ENCODE assay signal across 16 cellular contexts in genomic region chr17:73588291-73589095, GRCh38. TPM values are rescaled to one million over a fixed set of nuclear protein-coding genes. Genes with fewer than 3 reads are reported as not detected.
DNase-seq lines count a peak whose midpoint lies in the region; ATAC-seq and TF ChIP-seq lines count a peak whose summit lies in the region.
"Had no signal": no experiment of that assay in that cellular context is flagged by ENCODE, and none has a peak within 500 bp of the region (broad histone marks: within the 10 kb centered on the region; RNA-seq: fewer than 3 reads in every experiment).

No MANE protein-coding gene starts in this region.

- H3K4me2 ChIP-seq in DOHH2 (ENCODE audit: low read length) = peak overlapping the region; percentile 99
- no peak overlapping the region for H3K4me2 ChIP-seq in PC-9

- BruUV-seq in PC-9 (replicated peaks; lab: Mats Ljungman, UMichigan) = no TSS peak

- peaks cover 6 to 72% (median 46%) of the 10 kb centered on the region in 4 donors for H3K4me1 Mint-ChIP-seq in CD4-positive, CD25-positive, alpha-beta regulatory T cell
- peaks cover 31% of the 10 kb centered on the region for H3K4me1 Mint-ChIP-seq in activated T-helper 2 cell treated with anti-CD3 and anti-CD28 coated beads, Interferon-gamma antibody, Interleukin-2, Interleukin-4, amounts not matched to agents 10 μg/mL and 5 μg/mL and 100 μg/mL, durations not matched to agents 14 hours and 24 hours and 36 hours (ENCODE audit: low read depth)

- H3K4me3 ChIP-seq in CD4-positive, CD25-positive, alpha-beta regulatory T cell (ENCODE audit: low read depth, low read length) = no peak overlapping the region
- H3K4me3 ChIP-seq in DOHH2 (ENCODE audit: low read length) (peak overlapping the region; percentile 80), PC-9 (no peak overlapping the region)
- H3K4me3 ChIP-seq: mucosa of descending colon, pancreas, skin epidermis, tibial artery had no signal

- H3K27me3 ChIP-seq in CD4-positive, CD25-positive, alpha-beta regulatory T cell (ENCODE audit: control insufficient read depth, insufficient read depth, low read length) = no peaks in the 10 kb centered on the region
- H3K27me3 ChIP-seq in DOHH2 (ENCODE audit: control insufficient read depth, low read length) (no peaks in the 10 kb centered on the region), PC-9 (ENCODE audit: insufficient read depth, low read depth) (peaks cover 98% of the 10 kb centered on the region)
- H3K27me3 ChIP-seq: pancreas had no signal

- H3K79me2 ChIP-seq in DOHH2 (ENCODE audit: control insufficient read depth, low read length) = no peaks in the 10 kb centered on the region
- H3K79me2 ChIP-seq in PC-9 (ENCODE audit: low read depth) = no peaks in the 10 kb centered on the region

- ATAC-seq in CD4-positive, CD25-positive, alpha-beta regulatory T cell (ENCODE audit: low read depth in 2 of 2) = no peak
- ATAC-seq in esophagus mucosa = peak; percentile 39
- ATAC-seq in GM18909 (IDR thresholded peaks at IDR 0.05; ENCODE audit: poor library complexity, unreplicated experiment) = no peak
- ATAC-seq: mucosa of descending colon, Panc1, pancreas had no signal

- no peaks in the 10 kb centered on the region for H3K36me3 Mint-ChIP-seq in CD4-positive, CD25-positive, alpha-beta regulatory T cell
- H3K36me3 Mint-ChIP-seq in activated T-helper 2 cell treated with anti-CD3 and anti-CD28 coated beads, Interferon-gamma antibody, Interleukin-2, Interleukin-4, amounts not matched to agents 10 μg/mL and 5 μg/mL and 100 μg/mL, durations not matched to agents 14 hours and 24 hours and 36 hours (ENCODE audit: low read depth) = no peaks in the 10 kb centered on the region

- no peaks in the 10 kb centered on the region for H3K36me3 ChIP-seq in CD4-positive, CD25-positive, alpha-beta regulatory T cell (ENCODE audit: control insufficient read depth, insufficient read depth, low read length)
- H3K36me3 ChIP-seq in DOHH2 (ENCODE audit: control insufficient read depth, low read length) (peaks cover 11% of the 10 kb centered on the region), PC-9 (ENCODE audit: low read depth) (no peaks in the 10 kb centered on the region)
- H3K36me3 ChIP-seq: pancreas, tibial artery had no signal

- H3K4me3 Mint-ChIP-seq in CD4-positive, CD25-positive, alpha-beta regulatory T cell = no peak overlapping the region
- no peak overlapping the region for H3K4me3 Mint-ChIP-seq in activated T-helper 2 cell treated with anti-CD3 and anti-CD28 coated beads, Interferon-gamma antibody, Interleukin-2, Interleukin-4, amounts not matched to agents 10 μg/mL and 5 μg/mL and 100 μg/mL, durations not matched to agents 14 hours and 24 hours and 36 hours (ENCODE audit: low read depth)

- H4K20me1 ChIP-seq in DOHH2 (ENCODE audit: control insufficient read depth, insufficient read depth, low read depth, low read length) (no peaks in the 10 kb centered on the region), PC-9 (ENCODE audit: insufficient read depth) (no peaks in the 10 kb centered on the region)

- H3K9me3 ChIP-seq in CD4-positive, CD25-positive, alpha-beta regulatory T cell (ENCODE audit: control insufficient read depth in 2 of 2, low read length in 2 of 2) = no peaks in the 10 kb centered on the region
- H3K9me3 ChIP-seq in DOHH2 (ENCODE audit: control insufficient read depth, insufficient read depth, low read length) (no peaks in the 10 kb centered on the region), PC-9 (ENCODE audit: insufficient read depth, low read depth) (no peaks in the 10 kb centered on the region)
- H3K9me3 ChIP-seq: mucosa of descending colon, pancreas, tibial artery had no signal

- no peak for DNase-seq in CD4-positive, CD25-positive, alpha-beta regulatory T cell
- DNase-seq in NCI-H82 treated with DMSO at 0.1 percent for 48 hours (lab: John Stamatoyannopoulos, UW; ENCODE audit: unreplicated experiment) = peak; percentile 81
- DNase-seq in PC-9 = no peak
- DNase-seq in activated T-helper 2 cell treated with anti-CD3 and anti-CD28 coated beads, Interferon-gamma antibody, Interleukin-2, Interleukin-4, amounts not matched to agents 10 μg/mL and 5 μg/mL and 100 μg/mL, durations not matched to agents 14 hours and 24 hours and 36 hours (ENCODE audit: low spot score) = no peak
- no peak for DNase-seq in SW480 (ENCODE audit: low spot score)
- DNase-seq: activated effector memory CD4-positive, alpha-beta T cell treated with Interleukin-2 at 50 U/mL for 16 hours; mucosa of descending colon; NCI-H1048; pancreas; SW 1271; tibial artery had no signal

- H3K27me3 Mint-ChIP-seq in CD4-positive, CD25-positive, alpha-beta regulatory T cell = no peaks in the 10 kb centered on the region
- H3K27me3 Mint-ChIP-seq in activated T-helper 2 cell treated with anti-CD3 and anti-CD28 coated beads, Interferon-gamma antibody, Interleukin-2, Interleukin-4, amounts not matched to agents 10 μg/mL and 5 μg/mL and 100 μg/mL, durations not matched to agents 14 hours and 24 hours and 36 hours (ENCODE audit: low read depth) = no peaks in the 10 kb centered on the region

- H3F3A ChIP-seq in DOHH2 (ENCODE audit: control insufficient read depth, insufficient read depth) (peaks cover 34% of the 10 kb centered on the region), PC-9 (ENCODE audit: insufficient read depth, low read depth) (no peaks in the 10 kb centered on the region)

- TF ChIP-seq CTCF in DOHH2 (IDR thresholded peaks at IDR 0.05; ENCODE audit: low read depth, low read length, poor library complexity, severe bottlenecking) = peak; percentile 20
- no peak for TF ChIP-seq CTCF in PC-9 (conservative IDR thresholded peaks at IDR 0.05)

- H3K9me2 ChIP-seq in DOHH2 (replicated peaks; ENCODE audit: control insufficient read depth, low read length) = no peaks in the 10 kb centered on the region
- no peaks in the 10 kb centered on the region for H3K9me2 ChIP-seq in PC-9 (ENCODE audit: insufficient read depth)

- peaks cover 39% of the 10 kb centered on the region for H3K4me1 ChIP-seq in CD4-positive, CD25-positive, alpha-beta regulatory T cell (ENCODE audit: control insufficient read depth, insufficient read depth, low read length, poor library complexity, severe bottlenecking)
- H3K4me1 ChIP-seq in DOHH2 (ENCODE audit: control insufficient read depth, low read length) (peaks cover 90% of the 10 kb centered on the region), PC-9 (replicated peaks; ENCODE audit: insufficient read depth) (no peaks in the 10 kb centered on the region)
- H3K4me1 ChIP-seq: pancreas, tibial artery had no signal

- no peak overlapping the region for H2AFZ ChIP-seq in PC-9

- H3K9me3 Mint-ChIP-seq in CD4-positive, CD25-positive, alpha-beta regulatory T cell = no peaks in the 10 kb centered on the region
- no peaks in the 10 kb centered on the region for H3K9me3 Mint-ChIP-seq in activated T-helper 2 cell treated with anti-CD3 and anti-CD28 coated beads, Interferon-gamma antibody, Interleukin-2, Interleukin-4, amounts not matched to agents 10 μg/mL and 5 μg/mL and 100 μg/mL, durations not matched to agents 14 hours and 24 hours and 36 hours

- CTCF ChIA-PET in PC-9 (lab: Charles Lee) = no interaction called here

- H3K27ac Mint-ChIP-seq in CD4-positive, CD25-positive, alpha-beta regulatory T cell = peak overlapping the region; percentile 87 to 97 (median 89)
- H3K27ac Mint-ChIP-seq in activated T-helper 2 cell treated with anti-CD3 and anti-CD28 coated beads, Interferon-gamma antibody, Interleukin-2, Interleukin-4, amounts not matched to agents 10 μg/mL and 5 μg/mL and 100 μg/mL, durations not matched to agents 14 hours and 24 hours and 36 hours = no peak overlapping the region

- POLR2A ChIA-PET in PC-9 (lab: Charles Lee; ENCODE audit: unreplicated experiment) = no interaction called here

- intact Hi-C loops in PC-9 (cut with micrococcal nuclease; ENCODE audit: unreplicated experiment) = no loop called here
- intact Hi-C loops in activated T-helper 2 cell treated with anti-CD3 and anti-CD28 coated beads, Interferon-gamma antibody, Interleukin-2, Interleukin-4, amounts not matched to agents 10 μg/mL and 5 μg/mL and 100 μg/mL, durations not matched to agents 14 hours and 24 hours and 36 hours (cut with micrococcal nuclease) = no loop called here

- no peak overlapping the region for H3K27ac ChIP-seq in CD4-positive, CD25-positive, alpha-beta regulatory T cell (ENCODE audit: insufficient read depth, low read length, poor library complexity, severe bottlenecking)
- H3K27ac ChIP-seq in DOHH2 (ENCODE audit: low read depth, low read length) (peak overlapping the region; percentile 100), PC-9 (no peak overlapping the region)
- H3K27ac ChIP-seq: pancreas, tibial artery had no signal

RNA-seq across cellular contexts. Expression of gene SDK2, which starts 55.8 kb away (rescaled TPM):
- 0.59 TPM for total RNA-seq in CD4-positive, CD25-positive, alpha-beta regulatory T cell
- under 1 TPM in 2 of 4 donors, not detected in 2; 0.02 TPM for polyA plus RNA-seq in CD4-positive, CD25-positive, alpha-beta regulatory T cell
- 4.9 TPM for total RNA-seq in esophagus mucosa
- total RNA-seq in PC-9 (2021) = 0.04 TPM in 1 of 2 replicates, not detected in the other
- total RNA-seq in activated T-helper 2 cell treated with anti-CD3 and anti-CD28 coated beads, Interferon-gamma antibody, Interleukin-2, Interleukin-4, amounts not matched to agents 10 μg/mL and 5 μg/mL and 100 μg/mL, durations not matched to agents 14 hours and 24 hours and 36 hours = 0.07 and 0.09 TPM in 2 replicates
